Comparison of ENCODE assay signal across 16 cellular contexts in the genomic region with DNA sequence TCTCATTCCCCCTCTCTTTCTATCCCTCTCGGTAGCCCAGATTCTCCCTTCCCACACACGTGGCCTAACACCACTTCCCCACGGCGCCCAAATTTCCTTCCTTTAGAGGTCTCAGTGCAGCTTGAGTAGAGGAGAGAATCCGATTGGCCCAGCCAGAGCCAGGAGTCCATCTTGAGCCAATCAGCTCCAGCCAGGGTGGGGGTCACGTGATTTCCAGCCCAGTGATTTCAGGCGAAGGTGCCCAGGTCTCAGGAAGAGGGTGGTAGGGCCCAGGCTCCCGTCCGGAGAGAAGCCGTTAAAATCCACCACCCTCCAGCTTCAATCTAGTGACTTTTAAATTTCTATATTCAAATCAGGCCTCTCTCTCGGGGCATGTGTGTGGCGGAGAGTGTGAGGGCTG. TPM values are rescaled to one million over a fixed set of nuclear protein-coding genes. Genes with fewer than 3 reads are reported as not detected.
"Had no signal": no experiment of that assay in that cellular context is flagged by ENCODE, and none has a peak within 500 bp of the region (broad histone marks: within the 10 kb centered on the region; RNA-seq: fewer than 3 reads in every experiment).

No MANE protein-coding gene starts in this region.

- H3K4me3 ChIP-seq: left ventricle myocardium inferior, stomach had no signal

- H3K9me3 ChIP-seq: left ventricle myocardium inferior had no signal

- H3K36me3 ChIP-seq: brain microvascular endothelial cell, left ventricle myocardium inferior, stomach had no signal

- FAIRE-seq: islet of Langerhans had no signal

- H3K27me3 ChIP-seq: brain microvascular endothelial cell had no signal

- ATAC-seq: activated naive CD4-positive, alpha-beta T cell treated with anti-CD3 and anti-CD28 coated beads, Interleukin-2, amount 50 U/mL, for 72 hours; activated T-cell treated with anti-CD3 and anti-CD28 coated beads, Interleukin-2, amount 50 U/mL, for 4 hours had no signal

- H3K27ac ChIP-seq: brain microvascular endothelial cell, left ventricle myocardium inferior, stomach had no signal

- DNase-seq: activated CD4-positive, alpha-beta memory T cell treated with anti-CD3 and anti-CD28 coated beads for 36 hours; activated CD4-positive, CD25-positive, alpha-beta regulatory T cell treated with anti-CD3 and anti-CD28 coated beads, Interleukin-2, amount 50 U/mL, for 72 hours; activated effector memory CD4-positive, alpha-beta T cell treated with anti-CD3 and anti-CD28 coated beads, Interleukin-2, amount 50 U/mL, for 16 hours; activated T-cell treated with anti-CD3 and anti-CD28 coated beads, Interleukin-2, amount 50 U/mL, for 4 hours; amniotic stem cell; brain microvascular endothelial cell; dermis blood vessel endothelial cell; left ventricle myocardium inferior; mesenchymal stem cell; stimulated activated CD4-positive, alpha-beta T cell treated with anti-CD3 and anti-CD28 coated beads, Interleukin-4, amount 100 ng/mL, for 4 hours; stomach had no signal

RNA-seq across cellular contexts. Expression of a gene that starts 45.2 kb away (rescaled TPM):
- total RNA-seq: activated CD4-positive, alpha-beta memory T cell treated with anti-CD3 and anti-CD28 coated beads for 36 hours; activated naive CD4-positive, alpha-beta T cell treated with anti-CD3 and anti-CD28 coated beads, Interleukin-2, amount 50 U/mL, for 72 hours; activated T-cell treated with anti-CD3 and anti-CD28 coated beads, Interleukin-2, amount 50 U/mL, for 4 hours; osteoblast; T-helper 2 cell treated with Interferon-gamma antibody and Interleukin-4, amounts not matched to agents 100 ng/mL and 5 ng/mL, for 36 hours had no signal
- polyA plus RNA-seq: urinary bladder had no signal
